Comparison of ENCODE assay signal across 15 cellular contexts in the genomic region with DNA sequence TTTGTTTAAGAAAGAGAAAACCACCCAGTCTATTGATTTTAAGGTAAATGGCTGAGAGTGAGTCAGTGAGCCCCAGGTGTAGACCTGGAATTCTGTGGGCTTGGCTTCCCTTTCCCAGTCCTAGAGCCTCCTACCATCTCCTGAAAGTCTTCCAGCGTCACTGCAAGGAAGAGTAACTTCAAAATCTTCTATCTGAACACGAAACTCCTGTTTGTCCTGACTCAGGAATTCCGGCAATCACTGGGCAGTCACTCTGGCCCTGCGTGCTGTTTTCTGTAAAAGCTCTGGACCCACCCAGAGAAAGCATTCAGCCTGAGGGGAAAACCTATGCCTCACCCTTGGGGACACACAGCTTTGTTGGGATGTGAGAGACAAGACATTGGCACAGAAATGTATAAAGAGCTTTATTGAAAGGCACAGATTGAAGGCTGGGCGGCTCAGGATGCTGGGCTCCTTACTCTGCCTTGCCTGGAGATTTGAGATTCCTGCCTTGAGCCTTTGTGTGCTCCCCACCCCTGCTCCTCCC. TPM values are rescaled to one million over a fixed set of nuclear protein-coding genes. Genes with fewer than 3 reads are reported as not detected.
DNase-seq lines count a peak whose midpoint lies in the region; ATAC-seq and TF ChIP-seq lines count a peak whose summit lies in the region.
"Had no signal": no experiment of that assay in that cellular context is flagged by ENCODE, and none has a peak within 500 bp of the region (broad histone marks: within the 10 kb centered on the region; RNA-seq: fewer than 3 reads in every experiment).

No MANE protein-coding gene starts in this region.

- H4K20me1 ChIP-seq in mammary epithelial cell (ENCODE audit: insufficient read depth, low read length) = no peaks in the 10 kb centered on the region

- peak overlapping the region; percentile 50 for H3K4me2 ChIP-seq in mammary epithelial cell (ENCODE audit: insufficient read depth, low read depth, low read length)

- in situ Hi-C loops in mammary epithelial cell (cut with MboI; ENCODE audit: low sequenced_read_pairs in 2 of 2) = no loop called here

- H3K27ac ChIP-seq in mammary epithelial cell (ENCODE audit: insufficient read depth, low read depth, low read length) = peak overlapping the region; percentile 93
- peak overlapping the region; percentile 81 for H3K27ac ChIP-seq in thymus (ENCODE audit: low read depth)
- no peak overlapping the region for H3K27ac ChIP-seq in body of pancreas
- H3K27ac ChIP-seq in sigmoid colon = no peak overlapping the region
- H3K27ac ChIP-seq: SJSA1 had no signal

- no peak for TF ChIP-seq CTCF in mammary epithelial cell (conservative IDR thresholded peaks at IDR 0.05 in 1 of 2, IDR thresholded peaks at IDR 0.05 in 1 of 2; ENCODE audit: extremely low read depth in 1 of 2, insufficient read depth in 1 of 2, low read depth in 1 of 2, low read length in 2 of 2)
- no peak for TF ChIP-seq CTCF in body of pancreas (IDR thresholded peaks at IDR 0.05)
- TF ChIP-seq CTCF in sigmoid colon (IDR thresholded peaks at IDR 0.05) = no peak

- CTCF ChIA-PET in mammary epithelial cell (lab: Charles Lee; ENCODE audit: low non-redundant PET) = no interaction called here

- peaks cover 71% of the 10 kb centered on the region for H3K4me1 ChIP-seq in mammary epithelial cell (ENCODE audit: insufficient read depth, low read length)
- no peaks in the 10 kb centered on the region for H3K4me1 ChIP-seq in thymus (ENCODE audit: control insufficient read depth, insufficient read depth, low read length)
- H3K4me1 ChIP-seq in body of pancreas = peaks cover 14% of the 10 kb centered on the region
- H3K4me1 ChIP-seq in sigmoid colon = peaks cover 0 to 13% (median 6%) of the 10 kb centered on the region in 4 donors

- no peaks in the 10 kb centered on the region for H3K27me3 ChIP-seq in mammary epithelial cell (ENCODE audit: insufficient read depth, low read length)
- H3K27me3 ChIP-seq in thymus (ENCODE audit: control insufficient read depth, insufficient read depth) = no peaks in the 10 kb centered on the region
- no peaks in the 10 kb centered on the region for H3K27me3 ChIP-seq in body of pancreas
- no peaks in the 10 kb centered on the region for H3K27me3 ChIP-seq in sigmoid colon
- H3K27me3 ChIP-seq: SJSA1 had no signal

- peak overlapping the region; percentile 67 for H3K9ac ChIP-seq in mammary epithelial cell (ENCODE audit: insufficient read depth, low read length)

- H3K9me3 ChIP-seq in mammary epithelial cell (replicated peaks; ENCODE audit: insufficient read depth, low read length) = no peaks in the 10 kb centered on the region
- no peaks in the 10 kb centered on the region for H3K9me3 ChIP-seq in thymus (ENCODE audit: control insufficient read depth)
- H3K9me3 ChIP-seq in body of pancreas = no peaks in the 10 kb centered on the region
- no peaks in the 10 kb centered on the region for H3K9me3 ChIP-seq in sigmoid colon
- H3K9me3 ChIP-seq: SJSA1 had no signal

- DNase-seq in HPDE6-E6E7 (ENCODE audit: extremely low spot score) (peak; percentile 78), mammary epithelial cell (peak; percentile 89), kidney tubule cell (ENCODE audit: low spot score) (peak; percentile 83), ureter (ENCODE audit: low spot score) (no peak), globus pallidus (ENCODE audit: low spot score) (no peak), body of pancreas (no peak), sigmoid colon (no peak)
- DNase-seq: activated gamma-delta T cell treated with Interleukin-2 at 50 U/mL for 16 hours; CD8-positive, alpha-beta memory T cell; erythroblast; natural killer cell; NCI-H1436 treated with DMSO at 0.1 percent for 48 hours; NCI-H69 had no signal

- BruUV-seq in mammary epithelial cell (replicated peaks; lab: Mats Ljungman, UMichigan) = no TSS peak

- no peak overlapping the region for H2AFZ ChIP-seq in mammary epithelial cell (ENCODE audit: low read depth, low read length)

- TF ChIP-seq EP300 in sigmoid colon (IDR thresholded peaks at IDR 0.05) = no peak

- dilution Hi-C loops in mammary epithelial cell (cut with HindIII; ENCODE audit: low sequenced_read_pairs) = no loop called here

- H3K4me3 ChIP-seq in mammary epithelial cell (replicated peaks in 1 of 3; ENCODE audit: insufficient read depth in 1 of 3, low read depth in 2 of 3, low read length in 3 of 3) = peak overlapping the region in 1 of 3 experiments; percentile 4
- H3K4me3 ChIP-seq in thymus (ENCODE audit: low read length) = no peak overlapping the region
- no peak overlapping the region for H3K4me3 ChIP-seq in body of pancreas
- no peak overlapping the region for H3K4me3 ChIP-seq in sigmoid colon
- H3K4me3 ChIP-seq: SJSA1 had no signal

- WGBS in mammary epithelial cell (ENCODE audit: low coverage, missing lambda C conversion rate) = 15% methylated on average over 5 of the region's 5 CpGs
- WGBS in thymus = 96% methylated on average over 5 of the region's 5 CpGs
- WGBS in body of pancreas, 2 donors = 76 to 98% methylated on average over 5 of the region's 5 CpGs
- 87 to 91% methylated on average over 5 of the region's 5 CpGs for WGBS in sigmoid colon, 2 donors

- TF ChIP-seq POLR2A in body of pancreas (IDR thresholded peaks at IDR 0.05) (no peak), sigmoid colon (IDR thresholded peaks at IDR 0.05) (no peak)

- peaks cover 92% of the 10 kb centered on the region for H3K79me2 ChIP-seq in mammary epithelial cell (ENCODE audit: insufficient read depth, low read length)

- H3K36me3 ChIP-seq in mammary epithelial cell (ENCODE audit: insufficient read depth, low read length) = no peaks in the 10 kb centered on the region
- no peaks in the 10 kb centered on the region for H3K36me3 ChIP-seq in thymus (ENCODE audit: control insufficient read depth, insufficient read depth)
- no peaks in the 10 kb centered on the region for H3K36me3 ChIP-seq in body of pancreas (replicated peaks in 1 of 2; ENCODE audit: insufficient read depth in 1 of 2, low read depth in 2 of 2)
- no peaks in the 10 kb centered on the region for H3K36me3 ChIP-seq in sigmoid colon
- H3K36me3 ChIP-seq: SJSA1 had no signal

- intact Hi-C loops in mammary epithelial cell (cut with micrococcal nuclease) = no loop called here
- intact Hi-C loops in body of pancreas (cut with DNase I) = no loop called here
- intact Hi-C loops in sigmoid colon (cut with DNase I) = no loop called here

- no peak for ATAC-seq in body of pancreas
- ATAC-seq: natural killer cell had no signal

RNA-seq across cellular contexts. Expression of a gene that starts 15.9 kb away (rescaled TPM):
- 100 to 1,000 TPM in 1 of 2 donors, 10 to 100 TPM in 1; 71.0 to 201 TPM for total RNA-seq in mammary epithelial cell
- 98.0 TPM for polyA plus RNA-seq in mammary epithelial cell
- polyA minus RNA-seq in mammary epithelial cell = 115 TPM
- 83.8 TPM for polyA plus RNA-seq in thymus
- total RNA-seq in ureter = 119 TPM
- 10 to 100 TPM; 32.7 to 66.6 TPM for total RNA-seq in body of pancreas
- total RNA-seq in sigmoid colon = 10 to 100 TPM; 17.1 to 43.8 (median 21.0) TPM
- polyA plus RNA-seq in sigmoid colon = 100 to 1,000 TPM in 1 of 3 donors, 10 to 100 TPM in 2; 45.0 to 117 (median 63.8) TPM

RNA-seq across cellular contexts. Expression of a gene that starts 42.1 kb away (rescaled TPM):
- total RNA-seq in mammary epithelial cell (10 to 100 TPM; 22.2 to 42.9 TPM), ureter (59.1 TPM), body of pancreas (10 to 100 TPM; 25.7 to 41.5 TPM), sigmoid colon (10 to 100 TPM in 3 of 4 donors, 1 to 10 TPM in 1; 9.3 to 20.5 (median 12.3) TPM)
- polyA plus RNA-seq in mammary epithelial cell (24.2 TPM), thymus (30.7 TPM), sigmoid colon (10 to 100 TPM in 1 of 3 donors, 1 to 10 TPM in 2; 6.0 to 18.0 (median 7.9) TPM)
- 26.6 TPM for polyA minus RNA-seq in mammary epithelial cell

RNA-seq across cellular contexts. Expression of a gene that starts 50.3 kb away (rescaled TPM):
- total RNA-seq in mammary epithelial cell (1 to 10 TPM; 4.0 to 4.4 TPM), ureter (4.6 TPM), body of pancreas (10 to 100 TPM in 1 of 2 donors, 1 to 10 TPM in 1; 5.2 to 11.9 TPM), sigmoid colon (1 to 10 TPM in 1 of 4 donors, under 1 TPM in 3; 0.68 to 2.8 (median 0.85) TPM)
- polyA plus RNA-seq in mammary epithelial cell (0.44 TPM), thymus (1.2 TPM), sigmoid colon (1 to 10 TPM in 1 of 3 donors, under 1 TPM in 2; under 0.01 to 1.7 (median 0.69) TPM)
- not detected for polyA minus RNA-seq in mammary epithelial cell

RNA-seq across cellular contexts. Expression of a gene that starts 53.1 kb away (rescaled TPM):
- total RNA-seq in mammary epithelial cell (100 to 1,000 TPM; 104 to 144 TPM), ureter (97.9 TPM), body of pancreas (10 to 100 TPM; 41.5 to 89.0 TPM), sigmoid colon (100 to 1,000 TPM; 153 to 242 (median 192) TPM)
- polyA plus RNA-seq in mammary epithelial cell (277 TPM), thymus (122 TPM), sigmoid colon (100 to 1,000 TPM; 172 to 213 (median 201) TPM)
- polyA minus RNA-seq in mammary epithelial cell = 140 TPM

Comparison
In these comparisons a context has a peak if more than half of its experiments do, and no peak if none do; other contexts are left out.
1. DNase-seq: peak in HPDE6-E6E7 (single experiment), mammary epithelial cell (single experiment) and kidney tubule cell (single experiment); none in ureter (single experiment), globus pallidus (single experiment), body of pancreas (0 of 4) and sigmoid colon (single experiment).
2. H3K27ac ChIP-seq: peak in mammary epithelial cell (single experiment) and thymus (single experiment); none in body of pancreas (0 of 4) and sigmoid colon (0 of 4).